Comparison of ENCODE assay signal across 23 cellular contexts in genomic region chr11:131658414-131658813, GRCh38.
"Had no signal": no experiment of that assay in that cellular context is flagged by ENCODE, and none has a peak within 500 bp of the region (broad histone marks: within the 10 kb centered on the region; RNA-seq: fewer than 3 reads in every experiment).

No MANE protein-coding gene starts in this region.

- H3K4me3 Mint-ChIP-seq: naive B cell; nephron; stimulated activated naive B cell treated with anti-CD40 and anti-IgM and Interleukin-4, amounts not matched to agents 10 μg/mL and 1 μg/mL and 100 μg/mL, for 72 hours; stimulated activated naive CD8-positive, alpha-beta T cell treated with anti-CD3 and anti-CD28 coated beads, Interleukin-15, amount 100 ng/mL, for 72 hours had no signal

- H3K9me3 Mint-ChIP-seq: nephron; stimulated activated naive CD8-positive, alpha-beta T cell treated with anti-CD3 and anti-CD28 coated beads, Interleukin-15, amount 100 ng/mL, for 72 hours had no signal

- H3K36me3 ChIP-seq: esophagus muscularis mucosa, gastrocnemius medialis, left lung, lower lobe of right lung, right atrium auricular region, sigmoid colon, tibial nerve, upper lobe of right lung, vagina had no signal

- FAIRE-seq: keratinocyte had no signal

- H3K4me1 ChIP-seq: gastrocnemius medialis, left lung, lower lobe of right lung, psoas muscle, right atrium auricular region, testis, upper lobe of right lung, vagina had no signal

- DNase-seq: cortex of kidney; effector memory CD4-positive, alpha-beta T cell; gastrocnemius medialis; left lung; lower lobe of right lung; mesenchymal stem cell; naive B cell; psoas muscle; sigmoid colon; stimulated activated CD4-positive, alpha-beta T cell treated with anti-CD3 and anti-CD28 coated beads, Interleukin-2, amount 100 ng/mL, for 24 hours; stimulated activated CD4-positive, alpha-beta T cell treated with anti-CD3 and anti-CD28 coated beads, Interleukin-4, amount 100 ng/mL, for 4 hours; stimulated activated naive CD8-positive, alpha-beta T cell treated with anti-CD3 and anti-CD28 coated beads, Interleukin-15, amount 100 ng/mL, for 72 hours; testis; upper lobe of right lung had no signal

- ATAC-seq: gastrocnemius medialis; left lung; psoas muscle; stimulated activated naive CD8-positive, alpha-beta T cell treated with anti-CD3 and anti-CD28 coated beads, Interleukin-15, amount 100 ng/mL, for 72 hours; upper lobe of right lung had no signal

- H3K27ac Mint-ChIP-seq: naive B cell; nephron; stimulated activated naive B cell treated with anti-CD40 and anti-IgM and Interleukin-4, amounts not matched to agents 10 μg/mL and 1 μg/mL and 100 μg/mL, for 72 hours; stimulated activated naive CD8-positive, alpha-beta T cell treated with anti-CD3 and anti-CD28 coated beads, Interleukin-15, amount 100 ng/mL, for 72 hours had no signal

- H3K4me3 ChIP-seq: esophagus muscularis mucosa, gastrocnemius medialis, left lung, lower lobe of right lung, psoas muscle, right atrium auricular region, sigmoid colon, skin epidermis, testis, tibial nerve, upper lobe of right lung, vagina had no signal

- H3K4me1 Mint-ChIP-seq: naive B cell; stimulated activated naive CD8-positive, alpha-beta T cell treated with anti-CD3 and anti-CD28 coated beads, Interleukin-15, amount 100 ng/mL, for 72 hours had no signal

- H3K36me3 Mint-ChIP-seq: naive B cell; stimulated activated naive B cell treated with anti-CD40 and anti-IgM and Interleukin-4, amounts not matched to agents 10 μg/mL and 1 μg/mL and 100 μg/mL, for 72 hours had no signal

- H3K27ac ChIP-seq: epithelial cell of prostate, esophagus muscularis mucosa, gastrocnemius medialis, left lung, lower lobe of right lung, psoas muscle, right atrium auricular region, sigmoid colon, skin epidermis, testis, tibial nerve, upper lobe of right lung, vagina had no signal

- H3K9me3 ChIP-seq: esophagus muscularis mucosa, gastrocnemius medialis, left lung, lower lobe of right lung, psoas muscle, right atrium auricular region, sigmoid colon, testis, tibial nerve, upper lobe of right lung, vagina had no signal

- H3K27me3 ChIP-seq: esophagus muscularis mucosa, gastrocnemius medialis, left lung, right atrium auricular region, sigmoid colon, testis, vagina had no signal
